Comparison of ENCODE assay signal across 14 cellular contexts in genomic region chr4:182222766-182223165, GRCh38. TPM values are rescaled to one million over a fixed set of nuclear protein-coding genes. Genes with fewer than 3 reads are reported as not detected.
DNase-seq lines count a peak whose midpoint lies in the region; ATAC-seq and TF ChIP-seq lines count a peak whose summit lies in the region.
"Had no signal": no experiment of that assay in that cellular context is flagged by ENCODE, and none has a peak within 500 bp of the region (broad histone marks: within the 10 kb centered on the region; RNA-seq: fewer than 3 reads in every experiment).

No MANE protein-coding gene starts in this region.

- H3K9me3 ChIP-seq in trophoblast cell (ENCODE audit: insufficient read depth, low read depth, low read length) (no peaks in the 10 kb centered on the region), left ventricle myocardium inferior (replicated peaks) (no peaks in the 10 kb centered on the region), vagina (no peaks in the 10 kb centered on the region)

- H3K18ac ChIP-seq in trophoblast cell (ENCODE audit: low read length), result no peak overlapping the region

- H2BK12ac ChIP-seq in trophoblast cell (ENCODE audit: low read length), result no peak overlapping the region

- peaks cover 13% of the 10 kb centered on the region for H3K79me1 ChIP-seq in trophoblast cell (ENCODE audit: low read length)

- intact Hi-C loops in left ventricle myocardium inferior (cut with micrococcal nuclease) (no loop called here), vagina (cut with DNase I) (no loop called here)

- no peak overlapping the region for H2AFZ ChIP-seq in trophoblast cell (ENCODE audit: insufficient read depth, low read length, poor library complexity)

- TF ChIP-seq CTCF in left ventricle myocardium inferior (IDR thresholded peaks at IDR 0.05; ENCODE audit: borderline replicate concordance), result no peak
- no peak for TF ChIP-seq CTCF in vagina (IDR thresholded peaks at IDR 0.05)

- no peak overlapping the region for H3K4ac ChIP-seq in trophoblast cell (ENCODE audit: low read depth, low read length)

- H2BK5ac ChIP-seq in trophoblast cell (ENCODE audit: low read depth, low read length, poor library complexity), result no peak overlapping the region

- peaks cover 11% of the 10 kb centered on the region for H3K79me2 ChIP-seq in trophoblast cell (ENCODE audit: control insufficient read depth, insufficient read depth, low read length, poor library complexity)

- H3K27ac ChIP-seq in trophoblast cell (ENCODE audit: low read depth, low read length), result peak overlapping the region; percentile 13
- no peak overlapping the region for H3K27ac ChIP-seq in left ventricle myocardium inferior (replicated peaks)
- H3K27ac ChIP-seq in vagina, result no peak overlapping the region
- H3K27ac ChIP-seq: KMS-11 had no signal

- no peak overlapping the region for H2BK120ac ChIP-seq in trophoblast cell (ENCODE audit: insufficient read depth, low read length, poor library complexity)

- DNase-seq in DMS79 treated with DMSO at 0.1 percent for 48 hours (lab: John Stamatoyannopoulos, UW), result peak; percentile 15
- peak; percentile 15 for DNase-seq in NCI-H510A (lab: John Stamatoyannopoulos, UW)
- peak; percentile 77 for DNase-seq in islet precursor cell
- peak; percentile 51 to 83 for DNase-seq in trophoblast cell
- DNase-seq in left ventricle myocardium inferior, result no peak
- DNase-seq in vagina (ENCODE audit: extremely low spot score in 2 of 2), result no peak
- no peak for DNase-seq in SIG-M5 (lab: John Stamatoyannopoulos, UW)
- DNase-seq: CD8-positive, alpha-beta memory T cell; DMS 273 treated with DMSO at 0.1 percent for 48 hours had no signal

- H4K12ac ChIP-seq in trophoblast cell (ENCODE audit: low read depth, low read length), result no peak overlapping the region

- H3K9ac ChIP-seq in trophoblast cell (ENCODE audit: low read length), result no peak overlapping the region
- H3K9ac ChIP-seq: KMS-11 had no signal

- no CpG with 5 or more reads among the region's 2 CpGs for WGBS in trophoblast cell (ENCODE audit: extremely low coverage, insufficient coverage, insufficient read length)

- H3K4me2 ChIP-seq in trophoblast cell (ENCODE audit: low read length), result no peak overlapping the region
- H3K4me2 ChIP-seq: KMS-11 had no signal

- no peak for TF ChIP-seq POLR2A in vagina (IDR thresholded peaks at IDR 0.05)

- H2AK5ac ChIP-seq in trophoblast cell (ENCODE audit: low read length), result no peak overlapping the region

- no peak overlapping the region for H4K8ac ChIP-seq in trophoblast cell (ENCODE audit: low read depth, low read length)

- H3K36me3 ChIP-seq in trophoblast cell (ENCODE audit: control insufficient read depth in 1 of 2, insufficient read depth in 2 of 2, low read length in 2 of 2), result peaks cover 0 to 2% of the 10 kb centered on the region in 2 experiments
- H3K36me3 ChIP-seq in left ventricle myocardium inferior, result no peaks in the 10 kb centered on the region
- no peaks in the 10 kb centered on the region for H3K36me3 ChIP-seq in vagina

- H3K4me3 ChIP-seq in trophoblast cell (ENCODE audit: low read depth, low read length) (no peak overlapping the region), left ventricle myocardium inferior (no peak overlapping the region), vagina (no peak overlapping the region)

- peaks cover 14 to 18% of the 10 kb centered on the region in 2 experiments for H3K4me1 ChIP-seq in trophoblast cell (ENCODE audit: control insufficient read depth in 1 of 2, insufficient read depth in 2 of 2, low read length in 2 of 2)
- H3K4me1 ChIP-seq in left ventricle myocardium inferior, result no peaks in the 10 kb centered on the region
- no peaks in the 10 kb centered on the region for H3K4me1 ChIP-seq in vagina

- no peak overlapping the region for H3K14ac ChIP-seq in trophoblast cell (ENCODE audit: low read length)

- no peak overlapping the region for H4K91ac ChIP-seq in trophoblast cell (ENCODE audit: low read depth, low read length)

- ATAC-seq in HG03095 (IDR thresholded peaks at IDR 0.05; ENCODE audit: unreplicated experiment), result no peak
- ATAC-seq: HCT116, HepG2 had no signal

- no peak overlapping the region for H3K23ac ChIP-seq in trophoblast cell (ENCODE audit: low read length)

- no peaks in the 10 kb centered on the region for H3K27me3 ChIP-seq in trophoblast cell (ENCODE audit: insufficient read depth, low read length)
- peaks cover 31% of the 10 kb centered on the region for H3K27me3 ChIP-seq in left ventricle myocardium inferior (ENCODE audit: low read depth)
- H3K27me3 ChIP-seq in vagina, result no peaks in the 10 kb centered on the region

RNA-seq across cellular contexts. Expression of gene TENM3, which starts 20.4 kb away (rescaled TPM):
- polyA plus RNA-seq in trophoblast cell (2013), result 112 and 119 TPM in 2 replicates
- total RNA-seq in left ventricle myocardium inferior (1.5 TPM), vagina (11.0 TPM)
- total RNA-seq: CD8-positive, alpha-beta memory T cell had no signal
- polyA plus RNA-seq: CD14-positive monocyte; CD8-positive, alpha-beta memory T cell; HepG2 had no signal

Comparison
In these comparisons a context has a peak if more than half of its experiments do, and no peak if none do; other contexts are left out.
1. DNase-seq: peak in DMS79 treated with DMSO at 0.1 percent for 48 hours (single experiment), NCI-H510A (single experiment), islet precursor cell (single experiment) and trophoblast cell (2 of 2); none in left ventricle myocardium inferior (single experiment), vagina (0 of 2) and SIG-M5 (single experiment).